19 cellular contexts compared by ENCODE assay signal in genomic region chr1:111647738-111648137, GRCh38. TPM values are rescaled to one million over a fixed set of nuclear protein-coding genes. Genes with fewer than 3 reads are reported as not detected.
DNase-seq lines count a peak whose midpoint lies in the region; ATAC-seq lines count a peak whose summit lies in the region.
"Had no signal": no experiment of that assay in that cellular context is flagged by ENCODE, and none has a peak within 500 bp of the region (broad histone marks: within the 10 kb centered on the region; RNA-seq: fewer than 3 reads in every experiment).

No MANE protein-coding gene starts in this region.

- no peak for DNase-seq in activated T-cell treated with anti-CD3 and anti-CD28 coated beads, Interleukin-2, amount 50 U/mL, for 4 hours
- DNase-seq in activated T-cell treated with anti-CD3 and anti-CD28 coated beads, Interleukin-2, amount 50 U/mL, for 48 hours = no peak
- DNase-seq in Jurkat, Clone E6-1 (ENCODE audit: low read depth, low spot score) = peak; percentile 51
- no peak for DNase-seq in activated naive CD8-positive, alpha-beta T cell treated with anti-CD3 and anti-CD28 coated beads for 36 hours
- DNase-seq in natural killer cell treated with Interleukin-12 subunit alpha and Interleukin-12 subunit beta and Interleukin-15 and Interleukin-18, amount 100 ng/mL, for 72 hours (ENCODE audit: low spot score) = no peak
- DNase-seq in NCI-H2227 treated with DMSO at 0.1 percent for 48 hours (lab: John Stamatoyannopoulos, UW) = no peak
- no peak for DNase-seq in dedifferentiated amniotic fluid mesenchymal stem cell (ENCODE audit: extremely low spot score)
- DNase-seq: DMS53, H7, NCI-H1048, NCI-H187 treated with DMSO at 0.1 percent for 48 hours, NCI-H345, NCI-H82, OCI-M1, SHP77 had no signal

- peak overlapping the region; percentile 53 for H3K4me3 Mint-ChIP-seq in activated T-cell treated with anti-CD3 and anti-CD28 coated beads, Interleukin-2, amount 50 U/mL, for 4 hours
- no peak overlapping the region for H3K4me3 Mint-ChIP-seq in activated naive CD8-positive, alpha-beta T cell treated with anti-CD3 and anti-CD28 coated beads for 36 hours
- peak overlapping the region; percentile 47 for H3K4me3 Mint-ChIP-seq in natural killer cell treated with Interleukin-12 subunit alpha and Interleukin-12 subunit beta and Interleukin-15 and Interleukin-18, amount 100 ng/mL, for 72 hours
- H3K4me3 Mint-ChIP-seq: brain had no signal

- ATAC-seq in activated T-cell treated with anti-CD3 and anti-CD28 coated beads, Interleukin-2, amount 50 U/mL, for 4 hours = peak; percentile 75 to 83
- no peak for ATAC-seq in natural killer cell treated with Interleukin-12 subunit alpha and Interleukin-12 subunit beta and Interleukin-15 and Interleukin-18, amount 100 ng/mL, for 72 hours
- ATAC-seq in HG03469 (IDR thresholded peaks at IDR 0.05; ENCODE audit: unreplicated experiment) = no peak

- no peaks in the 10 kb centered on the region for H3K27me3 Mint-ChIP-seq in activated T-cell treated with anti-CD3 and anti-CD28 coated beads, Interleukin-2, amount 50 U/mL, for 4 hours (ENCODE audit: low read depth)
- no peaks in the 10 kb centered on the region for H3K27me3 Mint-ChIP-seq in activated naive CD8-positive, alpha-beta T cell treated with anti-CD3 and anti-CD28 coated beads for 36 hours
- no peaks in the 10 kb centered on the region for H3K27me3 Mint-ChIP-seq in natural killer cell treated with Interleukin-12 subunit alpha and Interleukin-12 subunit beta and Interleukin-15 and Interleukin-18, amount 100 ng/mL, for 72 hours
- H3K27me3 Mint-ChIP-seq: brain had no signal

- peaks cover 26% of the 10 kb centered on the region for H3K36me3 Mint-ChIP-seq in activated T-cell treated with anti-CD3 and anti-CD28 coated beads, Interleukin-2, amount 50 U/mL, for 4 hours (ENCODE audit: insufficient read depth)
- peaks cover 66% of the 10 kb centered on the region for H3K36me3 Mint-ChIP-seq in activated naive CD8-positive, alpha-beta T cell treated with anti-CD3 and anti-CD28 coated beads for 36 hours
- no peaks in the 10 kb centered on the region for H3K36me3 Mint-ChIP-seq in natural killer cell treated with Interleukin-12 subunit alpha and Interleukin-12 subunit beta and Interleukin-15 and Interleukin-18, amount 100 ng/mL, for 72 hours

- H3K27ac Mint-ChIP-seq in activated naive CD8-positive, alpha-beta T cell treated with anti-CD3 and anti-CD28 coated beads for 36 hours = peak overlapping the region; percentile 67
- peak overlapping the region; percentile 61 to 78 for H3K27ac Mint-ChIP-seq in natural killer cell treated with Interleukin-12 subunit alpha and Interleukin-12 subunit beta and Interleukin-15 and Interleukin-18, amount 100 ng/mL, for 72 hours
- H3K27ac Mint-ChIP-seq: brain had no signal

- H3K4me1 Mint-ChIP-seq in activated T-cell treated with anti-CD3 and anti-CD28 coated beads, Interleukin-2, amount 50 U/mL, for 4 hours (ENCODE audit: low read depth) = peaks cover 75% of the 10 kb centered on the region
- peaks cover 52% of the 10 kb centered on the region for H3K4me1 Mint-ChIP-seq in activated naive CD8-positive, alpha-beta T cell treated with anti-CD3 and anti-CD28 coated beads for 36 hours
- H3K4me1 Mint-ChIP-seq in natural killer cell treated with Interleukin-12 subunit alpha and Interleukin-12 subunit beta and Interleukin-15 and Interleukin-18, amount 100 ng/mL, for 72 hours (ENCODE audit: low read depth in 2 of 2) = peaks cover 45 to 51% of the 10 kb centered on the region in 2 donors
- H3K4me1 Mint-ChIP-seq: brain had no signal

- H3K4me3 ChIP-seq in Jurkat, Clone E6-1 (ENCODE audit: low read length) = no peak overlapping the region
- H3K4me3 ChIP-seq: lung, thoracic aorta had no signal

- H3K9me3 Mint-ChIP-seq in activated T-cell treated with anti-CD3 and anti-CD28 coated beads, Interleukin-2, amount 50 U/mL, for 4 hours = peaks cover 4% of the 10 kb centered on the region
- peaks cover 9% of the 10 kb centered on the region for H3K9me3 Mint-ChIP-seq in activated naive CD8-positive, alpha-beta T cell treated with anti-CD3 and anti-CD28 coated beads for 36 hours
- H3K9me3 Mint-ChIP-seq in natural killer cell treated with Interleukin-12 subunit alpha and Interleukin-12 subunit beta and Interleukin-15 and Interleukin-18, amount 100 ng/mL, for 72 hours = no peaks in the 10 kb centered on the region

RNA-seq across cellular contexts. Expression of gene RAP1A, which starts 28.1 kb away (rescaled TPM):
- 100 to 1,000 TPM; 169 to 182 (median 171) TPM for total RNA-seq in activated T-cell treated with anti-CD3 and anti-CD28 coated beads, Interleukin-2, amount 50 U/mL, for 4 hours
- polyA plus RNA-seq in Jurkat, Clone E6-1 (2012; ENCODE audit: insufficient read depth, insufficient read length) = 54.3 TPM
- 100 to 1,000 TPM; 150 to 154 TPM for total RNA-seq in activated naive CD8-positive, alpha-beta T cell treated with anti-CD3 and anti-CD28 coated beads for 36 hours
- 100 to 1,000 TPM in 1 of 2 donors, 10 to 100 TPM in 1; 97.8 to 138 TPM for total RNA-seq in natural killer cell treated with Interleukin-12 subunit alpha and Interleukin-12 subunit beta and Interleukin-15 and Interleukin-18, amount 100 ng/mL, for 72 hours

Comparison
In these comparisons a context has a peak if more than half of its experiments do, and no peak if none do; other contexts are left out.
1. ATAC-seq: peak in activated T-cell treated with anti-CD3 and anti-CD28 coated beads, Interleukin-2, amount 50 U/mL, for 4 hours (2 of 2); none in natural killer cell treated with Interleukin-12 subunit alpha and Interleukin-12 subunit beta and Interleukin-15 and Interleukin-18, amount 100 ng/mL, for 72 hours (0 of 2) and HG03469 (single experiment).